Comparison of ENCODE assay signal across 21 cellular contexts in genomic region chr10:12795723-12796122, GRCh38.
DNase-seq lines count a peak whose midpoint lies in the region; ATAC-seq and TF ChIP-seq lines count a peak whose summit lies in the region.
"Had no signal": no experiment of that assay in that cellular context is flagged by ENCODE, and none has a peak within 500 bp of the region (broad histone marks: within the 10 kb centered on the region; RNA-seq: fewer than 3 reads in every experiment).

No MANE protein-coding gene starts in this region.

- no peaks in the 10 kb centered on the region for H4K20me1 ChIP-seq in osteoblast (ENCODE audit: insufficient read depth, low read length)

- intact Hi-C loops in left ventricle myocardium superior (cut with micrococcal nuclease) (no loop called here), gastrocnemius medialis (cut with DNase I; ENCODE audit: low total_unique reads) (no loop called here)

- DNase-seq in left ventricle myocardium superior (peak; percentile 36), right atrium auricular region (ENCODE audit: low spot score) (no peak), glutamatergic neuron (no peak), gastrocnemius medialis (peak in 1 of 2 donors; percentile 18), DMS114 treated with DMSO at 0.1 percent for 48 hours (lab: John Stamatoyannopoulos, UW; ENCODE audit: unreplicated experiment) (no peak), osteoblast (ENCODE audit: insufficient read length, low spot score, missing footprints) (no peak)
- no peak for DNase-seq in stimulated activated CD4-positive, alpha-beta T cell treated with anti-CD3 and anti-CD28 coated beads, Interleukin-12 subunit alpha, Interleukin-12 subunit beta, amount 100 ng/mL, for 4 hours
- DNase-seq: BE2C; Caco-2; CD4-positive, CD25-positive, alpha-beta regulatory T cell; DMS153; HCEC 1CT; Kasumi-1; MG63; NCI-H1048; NCI-H1436; NCI-H1930; NCI-H226 had no signal

- peak overlapping the region; percentile 93 for H3K27ac Mint-ChIP-seq in glutamatergic neuron (ENCODE audit: unreplicated experiment)
- H3K27ac Mint-ChIP-seq: CD4-positive, CD25-positive, alpha-beta regulatory T cell; GM23338; IgD-negative memory B cell had no signal

- no peaks in the 10 kb centered on the region for H3K36me3 ChIP-seq in right atrium auricular region
- no peaks in the 10 kb centered on the region for H3K36me3 ChIP-seq in gastrocnemius medialis
- H3K36me3 ChIP-seq in osteoblast (ENCODE audit: insufficient read depth, low read length): no peaks in the 10 kb centered on the region
- H3K36me3 ChIP-seq: BE2C, MG63 had no signal

- TF ChIP-seq CTCF in right atrium auricular region (IDR thresholded peaks at IDR 0.05) (no peak), glutamatergic neuron (IDR thresholded peaks at IDR 0.05; ENCODE audit: partially characterized antibody, unreplicated experiment) (no peak), gastrocnemius medialis (IDR thresholded peaks at IDR 0.05 in 4 of 5, conservative IDR thresholded peaks at IDR 0.05 in 1 of 5) (no peak), osteoblast (IDR thresholded peaks at IDR 0.05; ENCODE audit: extremely low read depth, low read depth, low read length) (no peak)

- H3K27ac ChIP-seq in right atrium auricular region (no peak overlapping the region), gastrocnemius medialis (no peak overlapping the region), osteoblast (ENCODE audit: low read depth, low read length) (no peak overlapping the region)

- no peak for TF ChIP-seq POLR2A in gastrocnemius medialis (IDR thresholded peaks at IDR 0.05)

- H3K4me2 ChIP-seq in osteoblast (ENCODE audit: insufficient read depth, low read length): no peak overlapping the region
- H3K4me2 ChIP-seq: GM23338 had no signal

- no peak overlapping the region for H3K4me3 Mint-ChIP-seq in glutamatergic neuron (ENCODE audit: unreplicated experiment)
- H3K4me3 Mint-ChIP-seq: CD4-positive, CD25-positive, alpha-beta regulatory T cell; GM23338; IgD-negative memory B cell had no signal

- H3K9me3 ChIP-seq in right atrium auricular region (no peaks in the 10 kb centered on the region), gastrocnemius medialis (no peaks in the 10 kb centered on the region), osteoblast (ENCODE audit: low read depth, low read length) (no peaks in the 10 kb centered on the region)
- H3K9me3 ChIP-seq: BE2C, Caco-2 had no signal

- no peak overlapping the region for H3K4me3 ChIP-seq in right atrium auricular region
- no peak overlapping the region for H3K4me3 ChIP-seq in gastrocnemius medialis
- H3K4me3 ChIP-seq in osteoblast (ENCODE audit: insufficient read depth, low read length): no peak overlapping the region
- H3K4me3 ChIP-seq: GM12878, GM23338, MG63 had no signal

- peaks cover 0 to 14% of the 10 kb centered on the region in 2 donors for H3K4me1 ChIP-seq in right atrium auricular region
- no peaks in the 10 kb centered on the region for H3K4me1 ChIP-seq in gastrocnemius medialis
- no peaks in the 10 kb centered on the region for H3K4me1 ChIP-seq in osteoblast (ENCODE audit: insufficient read depth, low read length)
- H3K4me1 ChIP-seq: BE2C had no signal

- in situ Hi-C loops in gastrocnemius medialis (cut with MboI; ENCODE audit: low sequenced_read_pairs in 4 of 4): loop anchor here in 1 of 4 donors (25.0 kb wide), 1 partner anchor 292 kb away; no protein-coding TSS in a partner anchor

- peaks cover 44% of the 10 kb centered on the region for H3K4me1 Mint-ChIP-seq in glutamatergic neuron (ENCODE audit: low read depth, unreplicated experiment)
- H3K4me1 Mint-ChIP-seq: CD4-positive, CD25-positive, alpha-beta regulatory T cell; IgD-negative memory B cell had no signal

- no peaks in the 10 kb centered on the region for H3K27me3 ChIP-seq in right atrium auricular region
- no peaks in the 10 kb centered on the region for H3K27me3 ChIP-seq in gastrocnemius medialis
- H3K27me3 ChIP-seq in osteoblast (ENCODE audit: insufficient read depth, low read length): no peaks in the 10 kb centered on the region
- H3K27me3 ChIP-seq: BE2C, MG63 had no signal

- H2AFZ ChIP-seq in osteoblast (ENCODE audit: low read length): no peak overlapping the region
- H2AFZ ChIP-seq: GM23338 had no signal

- H3K27me3 Mint-ChIP-seq in glutamatergic neuron (ENCODE audit: unreplicated experiment): peaks cover 6% of the 10 kb centered on the region
- H3K27me3 Mint-ChIP-seq: CD4-positive, CD25-positive, alpha-beta regulatory T cell; IgD-negative memory B cell had no signal

- H3K36me3 Mint-ChIP-seq in glutamatergic neuron (ENCODE audit: unreplicated experiment): peaks cover 16% of the 10 kb centered on the region

- peaks cover 14% of the 10 kb centered on the region for H3K9me3 Mint-ChIP-seq in glutamatergic neuron (ENCODE audit: unreplicated experiment)
- H3K9me3 Mint-ChIP-seq: GM23338, IgD-negative memory B cell had no signal

- peak; percentile 43 for ATAC-seq in left ventricle myocardium superior
- ATAC-seq in gastrocnemius medialis: peak; percentile 30 to 33
- ATAC-seq: GM12878, GM23338 had no signal

- no peaks in the 10 kb centered on the region for H3K79me2 ChIP-seq in osteoblast (ENCODE audit: insufficient read depth, low read length)
